Comparison of ENCODE assay signal across 12 cellular contexts in genomic region chr6:152096863-152097496, GRCh38.
DNase-seq lines count a peak whose midpoint lies in the region; ATAC-seq and TF ChIP-seq lines count a peak whose summit lies in the region.
"Had no signal": no experiment of that assay in that cellular context is flagged by ENCODE, and none has a peak within 500 bp of the region (broad histone marks: within the 10 kb centered on the region; RNA-seq: fewer than 3 reads in every experiment).

No MANE protein-coding gene starts in this region.

- TF ChIP-seq CTCF in AG09309 (IDR thresholded peaks at IDR 0.05; ENCODE audit: control insufficient read depth, insufficient read depth, low read depth, low read length, missing control alignments) (no peak), LNCaP clone FGC (IDR thresholded peaks at IDR 0.05; ENCODE audit: control insufficient read depth, extremely low read depth, insufficient read depth) (peak; percentile 27; the same call in 1 of the 2 replicates), breast epithelium (IDR thresholded peaks at IDR 0.05) (no peak), stomach (IDR thresholded peaks at IDR 0.05) (no peak), upper lobe of right lung (IDR thresholded peaks at IDR 0.05) (no peak)

- H3K4me1 ChIP-seq in breast epithelium (peaks cover 0 to 2% of the 10 kb centered on the region in 2 donors), stomach (peaks cover 0 to 11% (median 4%) of the 10 kb centered on the region in 4 donors), upper lobe of right lung (peaks cover 11% of the 10 kb centered on the region)

- WGBS in stomach, 5 donors: 43 to 59% (median 48%) methylated on average over 5 of the region's 5 CpGs

- TF ChIP-seq EP300 in stomach (IDR thresholded peaks at IDR 0.05): no peak

- H3K27me3 ChIP-seq in breast epithelium: no peaks in the 10 kb centered on the region
- no peaks in the 10 kb centered on the region for H3K27me3 ChIP-seq in stomach
- no peaks in the 10 kb centered on the region for H3K27me3 ChIP-seq in upper lobe of right lung
- H3K27me3 ChIP-seq: heart right ventricle had no signal

- TF ChIP-seq POLR2A in breast epithelium (IDR thresholded peaks at IDR 0.05): no peak
- no peak for TF ChIP-seq POLR2A in stomach (IDR thresholded peaks at IDR 0.05)

- H3K4me1 Mint-ChIP-seq in stimulated activated effector memory CD8-positive, alpha-beta T cell treated with anti-CD3 and anti-CD28 coated beads, Interleukin-12 subunit alpha, Interleukin-12 subunit beta, amount 100 ng/mL, for 72 hours: peaks cover 15% of the 10 kb centered on the region
- H3K4me1 Mint-ChIP-seq: CD4-positive, alpha-beta memory T cell had no signal

- H3K36me3 ChIP-seq in breast epithelium: no peaks in the 10 kb centered on the region
- no peaks in the 10 kb centered on the region for H3K36me3 ChIP-seq in stomach
- no peaks in the 10 kb centered on the region for H3K36me3 ChIP-seq in upper lobe of right lung
- H3K36me3 ChIP-seq: heart right ventricle had no signal

- peak overlapping the region; percentile 44 to 88 for H3K27ac ChIP-seq in breast epithelium
- no peak overlapping the region for H3K27ac ChIP-seq in stomach
- no peak overlapping the region for H3K27ac ChIP-seq in upper lobe of right lung

- intact Hi-C loops in breast epithelium (cut with DNase I; ENCODE audit: low total_unique reads) (no loop called here), stomach (cut with DNase I; ENCODE audit: low total_unique reads) (no loop called here), upper lobe of right lung (cut with DNase I) (no loop called here)

- H3K27ac Mint-ChIP-seq in stimulated activated effector memory CD8-positive, alpha-beta T cell treated with anti-CD3 and anti-CD28 coated beads, Interleukin-12 subunit alpha, Interleukin-12 subunit beta, amount 100 ng/mL, for 72 hours: no peak overlapping the region
- H3K27ac Mint-ChIP-seq: CD4-positive, alpha-beta memory T cell had no signal

- no peaks in the 10 kb centered on the region for H3K36me3 Mint-ChIP-seq in stimulated activated effector memory CD8-positive, alpha-beta T cell treated with anti-CD3 and anti-CD28 coated beads, Interleukin-12 subunit alpha, Interleukin-12 subunit beta, amount 100 ng/mL, for 72 hours
- H3K36me3 Mint-ChIP-seq: CD4-positive, alpha-beta memory T cell had no signal

- H3K9me3 ChIP-seq in breast epithelium (no peaks in the 10 kb centered on the region), stomach (no peaks in the 10 kb centered on the region), upper lobe of right lung (no peaks in the 10 kb centered on the region)
- H3K9me3 ChIP-seq: heart right ventricle had no signal

- no peak for ATAC-seq in upper lobe of right lung
- no peak for ATAC-seq in stimulated activated effector memory CD8-positive, alpha-beta T cell treated with anti-CD3 and anti-CD28 coated beads, Interleukin-12 subunit alpha, Interleukin-12 subunit beta, amount 100 ng/mL, for 72 hours
- ATAC-seq: GM12878, heart right ventricle had no signal

- H3K4me3 Mint-ChIP-seq in stimulated activated effector memory CD8-positive, alpha-beta T cell treated with anti-CD3 and anti-CD28 coated beads, Interleukin-12 subunit alpha, Interleukin-12 subunit beta, amount 100 ng/mL, for 72 hours: no peak overlapping the region
- H3K4me3 Mint-ChIP-seq: CD4-positive, alpha-beta memory T cell had no signal

- H3K4me3 ChIP-seq in AG09309 (ENCODE audit: control insufficient read depth, low read depth, low read length): no peak overlapping the region
- no peak overlapping the region for H3K4me3 ChIP-seq in LNCaP clone FGC (ENCODE audit: low read depth, low read length)
- H3K4me3 ChIP-seq in breast epithelium: no peak overlapping the region
- no peak overlapping the region for H3K4me3 ChIP-seq in stomach
- H3K4me3 ChIP-seq in upper lobe of right lung: no peak overlapping the region
- H3K4me3 ChIP-seq: GM12878, heart right ventricle had no signal

- peak; percentile 84 for DNase-seq in AG09309 (ENCODE audit: low read depth)
- DNase-seq in LNCaP clone FGC (ENCODE audit: low read depth): no peak
- DNase-seq in breast epithelium (ENCODE audit: low spot score in 2 of 2): no peak
- peak; percentile 66 for DNase-seq in myocyte (ENCODE audit: low read depth)
- no peak for DNase-seq in NCI-H526 (lab: John Stamatoyannopoulos, UW)
- DNase-seq in stomach: no peak
- no peak for DNase-seq in upper lobe of right lung
- DNase-seq in stimulated activated effector memory CD8-positive, alpha-beta T cell treated with anti-CD3 and anti-CD28 coated beads, Interleukin-12 subunit alpha, Interleukin-12 subunit beta, amount 100 ng/mL, for 72 hours (ENCODE audit: low spot score in 2 of 2): no peak
- DNase-seq: CD4-positive, alpha-beta memory T cell; heart right ventricle; stimulated activated naive CD4-positive, alpha-beta T cell treated with Interleukin-2 at 50 U/mL for 16 hours had no signal

- H3K9me3 Mint-ChIP-seq in stimulated activated effector memory CD8-positive, alpha-beta T cell treated with anti-CD3 and anti-CD28 coated beads, Interleukin-12 subunit alpha, Interleukin-12 subunit beta, amount 100 ng/mL, for 72 hours: no peaks in the 10 kb centered on the region
- H3K9me3 Mint-ChIP-seq: CD4-positive, alpha-beta memory T cell had no signal

Comparison
In these comparisons a context has a peak if more than half of its experiments do, and no peak if none do; other contexts are left out.
1. DNase-seq: peak in AG09309 (single experiment) and myocyte (single experiment); none in LNCaP clone FGC (single experiment), breast epithelium (0 of 2), NCI-H526 (0 of 2), stomach (single experiment), upper lobe of right lung (single experiment) and stimulated activated effector memory CD8-positive, alpha-beta T cell treated with anti-CD3 and anti-CD28 coated beads, Interleukin-12 subunit alpha, Interleukin-12 subunit beta, amount 100 ng/mL, for 72 hours (0 of 2).
2. H3K27ac ChIP-seq: peak in breast epithelium (2 of 2); none in stomach (0 of 5) and upper lobe of right lung (single experiment).